Comparison of ENCODE assay signal across 25 cellular contexts in genomic region chr22:30232716-30233218, GRCh38. TPM values are rescaled to one million over a fixed set of nuclear protein-coding genes. Genes with fewer than 3 reads are reported as not detected.
"Had no signal": no experiment of that assay in that cellular context is flagged by ENCODE, and none has a peak within 500 bp of the region (broad histone marks: within the 10 kb centered on the region; RNA-seq: fewer than 3 reads in every experiment).

No MANE protein-coding gene starts in this region.

- H3K27me3 ChIP-seq: pancreas, right lobe of liver, testis, upper lobe of left lung had no signal

- H3K4me2 ChIP-seq: smooth muscle cell had no signal

- H3K4me1 ChIP-seq: right lobe of liver had no signal

- H3K36me3 Mint-ChIP-seq: activated naive CD8-positive, alpha-beta T cell treated with anti-CD3 and anti-CD28 coated beads for 36 hours; memory B cell; naive thymus-derived CD4-positive, alpha-beta T cell; stimulated activated effector memory CD8-positive, alpha-beta T cell treated with anti-CD3 and anti-CD28 coated beads, Interleukin-12 subunit alpha, Interleukin-12 subunit beta, amount 100 ng/mL, for 72 hours had no signal

- DNase-seq: activated CD4-positive, alpha-beta T cell treated with anti-CD3 and anti-CD28 coated beads, Interleukin-2, amount 50 U/mL, for 48 hours; activated CD4-positive, CD25-positive, alpha-beta regulatory T cell treated with anti-CD3 and anti-CD28 coated beads, Interleukin-2, amount 50 U/mL, for 72 hours; activated naive CD4-positive, alpha-beta T cell; activated naive CD8-positive, alpha-beta T cell treated with anti-CD3 and anti-CD28 coated beads for 36 hours; activated T-cell treated with anti-CD3 and anti-CD28 coated beads for 4 hours; amniotic stem cell; foreskin melanocyte; head of caudate nucleus; kidney; naive thymus-derived CD4-positive, alpha-beta T cell; pancreas; right lobe of liver; stimulated activated CD4-positive, alpha-beta T cell treated with anti-CD3 and anti-CD28 coated beads, Interleukin-4, amount 100 ng/mL, for 1 hour; stomach; testis; upper lobe of left lung had no signal

- H3K9me3 ChIP-seq: pancreas, right lobe of liver, stomach, testis, upper lobe of left lung had no signal

- H3K9me3 Mint-ChIP-seq: activated T-helper 1 cell treated with anti-CD3 and anti-CD28 coated beads, Interleukin-12 subunit alpha, Interleukin-12 subunit beta, Interleukin-2, Interleukin-4 antibody, amounts not matched to agents 30 ng/mL and 10 ng/mL and 1 ng/mL, durations not matched to agents 14 hours and 24 hours and 36 hours; central memory CD8-positive, alpha-beta T cell; memory B cell; naive thymus-derived CD4-positive, alpha-beta T cell; stimulated activated effector memory CD8-positive, alpha-beta T cell treated with anti-CD3 and anti-CD28 coated beads, Interleukin-12 subunit alpha, Interleukin-12 subunit beta, amount 100 ng/mL, for 72 hours; T-helper 1 cell treated with Interleukin-12 subunit alpha and Interleukin-12 subunit beta and Interleukin-4 antibody, amounts not matched to agents 30 μg/mL and 1 μg/mL, for 36 hours had no signal

- H3K4me3 ChIP-seq: coronary artery, pancreas, right lobe of liver, smooth muscle cell, stomach, testis, upper lobe of left lung had no signal

- H3K36me3 ChIP-seq: pancreas, right lobe of liver, stomach, upper lobe of left lung had no signal

- H3K27me3 Mint-ChIP-seq: activated naive CD8-positive, alpha-beta T cell treated with anti-CD3 and anti-CD28 coated beads for 36 hours; central memory CD8-positive, alpha-beta T cell; naive thymus-derived CD4-positive, alpha-beta T cell had no signal

- H3K27ac Mint-ChIP-seq: activated naive CD8-positive, alpha-beta T cell treated with anti-CD3 and anti-CD28 coated beads for 36 hours; activated T-helper 1 cell treated with anti-CD3 and anti-CD28 coated beads, Interleukin-12 subunit alpha, Interleukin-12 subunit beta, Interleukin-2, Interleukin-4 antibody, amounts not matched to agents 30 ng/mL and 10 ng/mL and 1 ng/mL, durations not matched to agents 14 hours and 24 hours and 36 hours; memory B cell; naive thymus-derived CD4-positive, alpha-beta T cell; stimulated activated effector memory CD8-positive, alpha-beta T cell treated with anti-CD3 and anti-CD28 coated beads, Interleukin-12 subunit alpha, Interleukin-12 subunit beta, amount 100 ng/mL, for 72 hours; T-helper 1 cell treated with Interleukin-12 subunit alpha and Interleukin-12 subunit beta and Interleukin-4 antibody, amounts not matched to agents 30 μg/mL and 1 μg/mL, for 36 hours had no signal

- ATAC-seq: naive thymus-derived CD4-positive, alpha-beta T cell; pancreas; right lobe of liver; stimulated activated effector memory CD8-positive, alpha-beta T cell treated with anti-CD3 and anti-CD28 coated beads, Interleukin-12 subunit alpha, Interleukin-12 subunit beta, amount 100 ng/mL, for 72 hours had no signal

- H3K4me1 Mint-ChIP-seq: central memory CD8-positive, alpha-beta T cell had no signal

- H3K27ac ChIP-seq: coronary artery, pancreas, right lobe of liver, stomach, testis, upper lobe of left lung had no signal

- H3K4me3 Mint-ChIP-seq: activated naive CD8-positive, alpha-beta T cell treated with anti-CD3 and anti-CD28 coated beads for 36 hours; activated T-helper 1 cell treated with anti-CD3 and anti-CD28 coated beads, Interleukin-12 subunit alpha, Interleukin-12 subunit beta, Interleukin-2, Interleukin-4 antibody, amounts not matched to agents 30 ng/mL and 10 ng/mL and 1 ng/mL, durations not matched to agents 14 hours and 24 hours and 36 hours; central memory CD8-positive, alpha-beta T cell; memory B cell; naive thymus-derived CD4-positive, alpha-beta T cell; stimulated activated effector memory CD8-positive, alpha-beta T cell treated with anti-CD3 and anti-CD28 coated beads, Interleukin-12 subunit alpha, Interleukin-12 subunit beta, amount 100 ng/mL, for 72 hours; T-helper 1 cell treated with Interleukin-12 subunit alpha and Interleukin-12 subunit beta and Interleukin-4 antibody, amounts not matched to agents 30 μg/mL and 1 μg/mL, for 36 hours had no signal

RNA-seq across cellular contexts. Expression of gene LIF, which starts 13.8 kb away (rescaled TPM):
- polyA plus RNA-seq: naive thymus-derived CD4-positive, alpha-beta T cell had no signal

RNA-seq across cellular contexts. Expression of gene OSM, which starts 33.9 kb away (rescaled TPM):
- total RNA-seq: epithelial cell of proximal tubule, fibroblast of lung had no signal
- polyA plus RNA-seq: fibroblast of lung had no signal
